In the genomic region with DNA sequence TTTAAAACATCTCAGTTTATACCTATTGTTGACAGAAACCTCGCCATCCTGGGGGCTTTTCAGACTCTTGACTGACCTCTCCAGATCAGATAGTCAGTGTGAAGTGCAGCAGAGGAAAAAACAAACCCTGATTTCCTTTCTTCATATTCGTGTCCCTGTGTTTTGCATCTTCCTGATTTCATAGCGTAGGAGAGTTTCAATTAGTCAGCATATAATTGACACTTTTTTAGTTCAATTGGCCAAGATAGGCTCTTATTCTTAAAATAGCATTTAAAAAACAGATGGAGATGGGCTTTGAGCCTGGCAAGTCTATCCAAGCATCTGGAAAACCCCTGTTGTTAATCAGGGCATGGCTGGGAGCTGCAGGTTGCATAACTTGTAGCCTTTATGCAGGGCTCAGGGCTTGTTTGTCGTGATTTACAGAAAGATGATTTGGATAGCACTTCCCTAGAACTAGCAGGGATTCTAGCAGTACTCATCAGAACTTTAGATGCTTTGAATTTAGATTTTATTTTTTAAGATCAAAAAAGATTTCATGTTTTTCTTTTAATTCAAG, we compare ENCODE assay signal across 1 cellular context.
TF ChIP-seq lines count a peak whose summit lies in the region.

No MANE protein-coding gene starts in this region.

TF ChIP-seq in SK-N-SH, 30 proteins besides CTCF, POLR2A, EP300 and RAD21 (continued from another document):
- TF ChIP-seq, protein P1, sequence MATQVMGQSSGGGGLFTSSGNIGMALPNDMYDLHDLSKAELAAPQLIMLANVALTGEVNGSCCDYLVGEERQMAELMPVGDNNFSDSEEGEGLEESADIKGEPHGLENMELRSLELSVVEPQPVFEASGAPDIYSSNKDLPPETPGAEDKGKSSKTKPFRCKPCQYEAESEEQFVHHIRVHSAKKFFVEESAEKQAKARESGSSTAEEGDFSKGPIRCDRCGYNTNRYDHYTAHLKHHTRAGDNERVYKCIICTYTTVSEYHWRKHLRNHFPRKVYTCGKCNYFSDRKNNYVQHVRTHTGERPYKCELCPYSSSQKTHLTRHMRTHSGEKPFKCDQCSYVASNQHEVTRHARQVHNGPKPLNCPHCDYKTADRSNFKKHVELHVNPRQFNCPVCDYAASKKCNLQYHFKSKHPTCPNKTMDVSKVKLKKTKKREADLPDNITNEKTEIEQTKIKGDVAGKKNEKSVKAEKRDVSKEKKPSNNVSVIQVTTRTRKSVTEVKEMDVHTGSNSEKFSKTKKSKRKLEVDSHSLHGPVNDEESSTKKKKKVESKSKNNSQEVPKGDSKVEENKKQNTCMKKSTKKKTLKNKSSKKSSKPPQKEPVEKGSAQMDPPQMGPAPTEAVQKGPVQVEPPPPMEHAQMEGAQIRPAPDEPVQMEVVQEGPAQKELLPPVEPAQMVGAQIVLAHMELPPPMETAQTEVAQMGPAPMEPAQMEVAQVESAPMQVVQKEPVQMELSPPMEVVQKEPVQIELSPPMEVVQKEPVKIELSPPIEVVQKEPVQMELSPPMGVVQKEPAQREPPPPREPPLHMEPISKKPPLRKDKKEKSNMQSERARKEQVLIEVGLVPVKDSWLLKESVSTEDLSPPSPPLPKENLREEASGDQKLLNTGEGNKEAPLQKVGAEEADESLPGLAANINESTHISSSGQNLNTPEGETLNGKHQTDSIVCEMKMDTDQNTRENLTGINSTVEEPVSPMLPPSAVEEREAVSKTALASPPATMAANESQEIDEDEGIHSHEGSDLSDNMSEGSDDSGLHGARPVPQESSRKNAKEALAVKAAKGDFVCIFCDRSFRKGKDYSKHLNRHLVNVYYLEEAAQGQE (IDR thresholded peaks at IDR 0.05; ENCODE audit: low read depth, low read length) = no peak
- TF ChIP-seq GABPA (IDR thresholded peaks at IDR 0.05; ENCODE audit: low read depth) = no peak
